ENCODE assay signal across 8 cellular contexts in genomic region chr4:108018038-108018883, GRCh38. TPM values are rescaled to one million over a fixed set of nuclear protein-coding genes. Genes with fewer than 3 reads are reported as not detected.
A peak's percentile ranks its signal among the peaks of the same experiment; 100 is the strongest.
DNase-seq lines count a peak whose midpoint lies in the region; FAIRE-seq and TF ChIP-seq lines count a peak whose summit lies in the region.

No MANE protein-coding gene starts in this region.

- H3K27me3 ChIP-seq in astrocyte (ENCODE audit: insufficient read depth, low read length) (no peaks in the 10 kb centered on the region), hepatocyte (no peaks in the 10 kb centered on the region), small intestine (ENCODE audit: control insufficient read depth in 2 of 2, insufficient read depth in 2 of 2, low read length in 2 of 2) (no peaks in the 10 kb centered on the region)

- H3K9me3 ChIP-seq in astrocyte (ENCODE audit: insufficient read depth, low read depth, low read length) (no peaks in the 10 kb centered on the region), hepatocyte (ENCODE audit: low read depth) (no peaks in the 10 kb centered on the region), small intestine (ENCODE audit: control insufficient read depth, low read depth) (no peaks in the 10 kb centered on the region)

- H3K79me2 ChIP-seq in astrocyte (ENCODE audit: insufficient read depth, low read length) (no peaks in the 10 kb centered on the region), hepatocyte (no peaks in the 10 kb centered on the region)

- H3K27me3 Mint-ChIP-seq in astrocyte (ENCODE audit: low read depth, unreplicated experiment): no peaks in the 10 kb centered on the region

- TF ChIP-seq CTCF in GM12872 (IDR thresholded peaks at IDR 0.05; ENCODE audit: insufficient read depth, low read depth, low read length) (peak; percentile 86), astrocyte (IDR thresholded peaks at IDR 0.05; ENCODE audit: insufficient read depth, low read depth, low read length) (peak; percentile 86), hepatocyte (IDR thresholded peaks at IDR 0.05; ENCODE audit: poor library complexity) (peak; percentile 87)

- H3K4me3 Mint-ChIP-seq in astrocyte (ENCODE audit: unreplicated experiment): no peak overlapping the region

- H3K9me2 ChIP-seq in hepatocyte (replicated peaks; ENCODE audit: insufficient read depth): no peaks in the 10 kb centered on the region

- POLR2A ChIA-PET in HEK293T (lab: Yijun Ruan, JAX): no interaction called here

- H3K9ac ChIP-seq in astrocyte (ENCODE audit: low read length): no peak overlapping the region

- H4K20me1 ChIP-seq in astrocyte (ENCODE audit: insufficient read depth, low read length) (no peaks in the 10 kb centered on the region), hepatocyte (ENCODE audit: insufficient read depth, poor library complexity, severe bottlenecking) (no peaks in the 10 kb centered on the region)

- H2AFZ ChIP-seq in astrocyte (ENCODE audit: low read depth, low read length) (no peak overlapping the region), hepatocyte (no peak overlapping the region)

- H3K4me3 ChIP-seq in astrocyte (ENCODE audit: insufficient read depth, low read depth, low read length) (no peak overlapping the region), hepatocyte (no peak overlapping the region), small intestine (ENCODE audit: low read depth in 1 of 2, low read length in 2 of 2) (no peak overlapping the region)

- FAIRE-seq in astrocyte (lab: Jason Lieb, UNC): peak; percentile 37
- FAIRE-seq in small intestine (lab: Jason Lieb, UNC): no peak

- WGBS in hepatocyte (ENCODE audit: low lambda C conversion rate, missing lambda C conversion rate): 41% methylated on average over 8 of the region's 8 CpGs
- 38 to 44% (median 41%) methylated on average over 8 of the region's 8 CpGs for WGBS in small intestine, 3 donors

- H3K27ac Mint-ChIP-seq in astrocyte (ENCODE audit: unreplicated experiment): no peak overlapping the region

- H3K36me3 Mint-ChIP-seq in astrocyte (ENCODE audit: low read depth, unreplicated experiment): peaks cover 7% of the 10 kb centered on the region

- H3K9me3 Mint-ChIP-seq in astrocyte (ENCODE audit: unreplicated experiment): no peaks in the 10 kb centered on the region

- H3K4me2 ChIP-seq in astrocyte (ENCODE audit: low read length) (no peak overlapping the region), hepatocyte (no peak overlapping the region)

- no peaks in the 10 kb centered on the region for H3K4me1 ChIP-seq in astrocyte (ENCODE audit: insufficient read depth, low read length)
- peaks cover under 1% of the 10 kb centered on the region for H3K4me1 ChIP-seq in hepatocyte (ENCODE audit: insufficient read depth)
- H3K4me1 ChIP-seq in small intestine (ENCODE audit: control insufficient read depth in 2 of 2, insufficient read depth in 1 of 2, low read depth in 1 of 2, low read length in 1 of 2): no peaks in the 10 kb centered on the region

- CTCF ChIA-PET in HEK293T (lab: Yijun Ruan, JAX): interaction anchor here (0.5 to 1.0 kb wide), 5 partner anchors 17 to 492 kb away, joined by 3 to 6 read pairs (median 3); no protein-coding TSS in a partner anchor

- peak; percentile 78 for DNase-seq in HEK293T (ENCODE audit: extremely low spot score)
- DNase-seq in NCI-H1092 treated with DMSO at 0.1 percent for 48 hours (lab: John Stamatoyannopoulos, UW): peak; percentile 56
- peak; percentile 47 for DNase-seq in T1000 (lab: John Stamatoyannopoulos, UW)
- peak; percentile 45 for DNase-seq in astrocyte (ENCODE audit: low read depth)
- DNase-seq in hepatocyte (ENCODE audit: low spot score): peak; percentile 87
- peak; percentile 80 for DNase-seq in small intestine
- no peak for DNase-seq in cerebellar nuclear complex (lab: John Stamatoyannopoulos, UW)

- H3K27ac ChIP-seq in astrocyte (ENCODE audit: low read depth, low read length): no peak overlapping the region
- no peak overlapping the region for H3K27ac ChIP-seq in hepatocyte
- no peak overlapping the region for H3K27ac ChIP-seq in small intestine (ENCODE audit: low read depth in 1 of 2, low read length in 1 of 2)

- H3K36me3 ChIP-seq in astrocyte (ENCODE audit: insufficient read depth, low read length) (peaks cover 4% of the 10 kb centered on the region), hepatocyte (replicated peaks; ENCODE audit: insufficient read depth, low read depth) (no peaks in the 10 kb centered on the region), small intestine (ENCODE audit: control insufficient read depth in 2 of 2, insufficient read depth in 2 of 2, low read length in 2 of 2) (peaks cover 2 to 20% of the 10 kb centered on the region in 2 donors)

- H3K4me1 Mint-ChIP-seq in astrocyte (ENCODE audit: low read depth, unreplicated experiment): no peaks in the 10 kb centered on the region

TF ChIP-seq in HEK293T, 16 proteins besides CTCF, POLR2A, EP300 and RAD21:
- no peak for TF ChIP-seq ARNT (IDR thresholded peaks at IDR 0.05)
- no peak for TF ChIP-seq FOXM1 (IDR thresholded peaks at IDR 0.05; ENCODE audit: borderline replicate concordance)
- TF ChIP-seq SP1 (IDR thresholded peaks at IDR 0.05): no peak
- no peak for TF ChIP-seq PKNOX1 (IDR thresholded peaks at IDR 0.05)
- no peak for TF ChIP-seq LEF1 (IDR thresholded peaks at IDR 0.05; ENCODE audit: borderline replicate concordance)
- TF ChIP-seq NFRKB (IDR thresholded peaks at IDR 0.05): no peak
- TF ChIP-seq BHLHE40 (IDR thresholded peaks at IDR 0.05; ENCODE audit: borderline replicate concordance): no peak
- no peak for TF ChIP-seq TARDBP (IDR thresholded peaks at IDR 0.05)
- TF ChIP-seq FOXA1 (IDR thresholded peaks at IDR 0.05): no peak
- TF ChIP-seq HDGF (IDR thresholded peaks at IDR 0.05; ENCODE audit: borderline replicate concordance): no peak
- no peak for TF ChIP-seq L3MBTL2 (conservative IDR thresholded peaks at IDR 0.05)
- no peak for TF ChIP-seq SUZ12 (IDR thresholded peaks at IDR 0.05)

RNA-seq across cellular contexts. Expression of gene HADH, which starts 28.6 kb away (rescaled TPM):
- total RNA-seq in astrocyte: 21.2 and 24.2 TPM in 2 replicates
- total RNA-seq in hepatocyte: 76.7 and 78.1 TPM in 2 replicates
- polyA plus RNA-seq in hepatocyte: 61.8 and 83.5 TPM in 2 replicates
- polyA plus RNA-seq in small intestine: 100 to 1,000 TPM in 2 of 3 donors, 10 to 100 TPM in 1; 81.9 to 166 (median 113) TPM

Comparison
In these comparisons a context has a peak if more than half of its experiments do, and no peak if none do; other contexts are left out.
1. DNase-seq: peak in HEK293T (single experiment), NCI-H1092 treated with DMSO at 0.1 percent for 48 hours (single experiment), T1000 (single experiment), astrocyte (single experiment), hepatocyte (single experiment) and small intestine (single experiment); none in cerebellar nuclear complex (0 of 2).
2. Peak in every context shown above with its lines, with median percentiles within 50 percentile points of each other: CTCF ChIP-seq.